29 cellular contexts compared by ENCODE assay signal in genomic region chr5:168449166-168449565, GRCh38.
DNase-seq lines count a peak whose midpoint lies in the region; ATAC-seq, FAIRE-seq and TF ChIP-seq lines count a peak whose summit lies in the region.
"Had no signal": no experiment of that assay in that cellular context is flagged by ENCODE, and none has a peak within 500 bp of the region (broad histone marks: within the 10 kb centered on the region; RNA-seq: fewer than 3 reads in every experiment).

No MANE protein-coding gene starts in this region.

- H3K4me3 ChIP-seq in brain microvascular endothelial cell (ENCODE audit: low read depth, low read length), result no peak overlapping the region
- H3K4me3 ChIP-seq: body of pancreas, dorsolateral prefrontal cortex, K562, MG63, ovary, upper lobe of left lung had no signal

- H3K36me3 ChIP-seq in brain microvascular endothelial cell (replicated peaks), result no peaks in the 10 kb centered on the region
- H3K36me3 ChIP-seq: ovary had no signal

- no peak for TF ChIP-seq CTCF in VCaP (conservative IDR thresholded peaks at IDR 0.05)
- TF ChIP-seq CTCF in brain microvascular endothelial cell (IDR thresholded peaks at IDR 0.05; ENCODE audit: low read depth, low read length, missing control alignments), result no peak

- ATAC-seq in HG03280 (IDR thresholded peaks at IDR 0.05; ENCODE audit: unreplicated experiment), result no peak
- ATAC-seq: activated CD4-positive, alpha-beta T cell treated with anti-CD3 and anti-CD28 coated beads for 36 hours; activated CD8-positive, alpha-beta T cell treated with anti-CD3 and anti-CD28 coated beads, Interleukin-2, amount 10 ng/mL, durations not matched to agents 7 days and 5 days; body of pancreas; K562; left cardiac atrium; stimulated activated memory B cell treated with anti-CD40 and anti-IgM and Interleukin-4, amounts not matched to agents 10 μg/mL and 1 μg/mL and 100 μg/mL, for 72 hours had no signal

- no peak for FAIRE-seq in RCC 7860 (lab: Jason Lieb, UNC)
- FAIRE-seq: endothelial cell of umbilical vein, K562 had no signal

- peak; percentile 30 for DNase-seq in SIG-M5 treated with dmso at 0.1 percent for 504 hours (lab: John Stamatoyannopoulos, UW; ENCODE audit: unreplicated experiment)
- DNase-seq in SIG-M5 (lab: John Stamatoyannopoulos, UW), result no peak
- peak; percentile 81 for DNase-seq in islet precursor cell
- no peak for DNase-seq in RCC 7860 (ENCODE audit: low spot score)
- no peak for DNase-seq in brain microvascular endothelial cell
- no peak for DNase-seq in NCI-H2196 (lab: John Stamatoyannopoulos, UW; ENCODE audit: unreplicated experiment)
- DNase-seq: activated CD4-positive, alpha-beta T cell treated with anti-CD3 and anti-CD28 coated beads for 36 hours; activated CD8-positive, alpha-beta T cell treated with anti-CD3 and anti-CD28 coated beads, Interleukin-2, amount 10 ng/mL, durations not matched to agents 7 days and 5 days; activated naive CD4-positive, alpha-beta T cell treated with anti-CD3 and anti-CD28 coated beads, Interleukin-2, amount 50 U/mL, for 16 hours; body of pancreas; Calu3; dorsolateral prefrontal cortex; GOT3; HFFc6; hippocampal formation; left cardiac atrium; MG63; NCI-H1105; NCI-H187 treated with DMSO at 0.1 percent for 48 hours; nephron progenitor cell; NK-92 treated with Interleukin-12 subunit alpha and Interleukin-12 subunit beta, amount 100 ng/mL, for 24 hours; ovary; SHP77 treated with DMSO at 0.1 percent for 48 hours had no signal

- in situ Hi-C loops in brain microvascular endothelial cell (cut with HindIII; ENCODE audit: low pct_ligation_motif_present, low sequenced_read_pairs), result no loop called here

- no peaks in the 10 kb centered on the region for H3K27me3 ChIP-seq in brain microvascular endothelial cell (replicated peaks)
- H3K27me3 ChIP-seq: body of pancreas, dorsolateral prefrontal cortex, MG63, ovary, upper lobe of left lung had no signal

- H3K27ac ChIP-seq in VCaP (peak overlapping the region; percentile 47), brain microvascular endothelial cell (no peak overlapping the region)
- H3K27ac ChIP-seq: body of pancreas, ovary, upper lobe of left lung had no signal

Comparison
In these comparisons a context has a peak if more than half of its experiments do, and no peak if none do; other contexts are left out.
1. DNase-seq: peak in SIG-M5 treated with dmso at 0.1 percent for 504 hours (single experiment) and islet precursor cell (single experiment); none in SIG-M5 (single experiment), RCC 7860 (single experiment), brain microvascular endothelial cell (single experiment) and NCI-H2196 (single experiment).